ENCODE assay signal across 1 cellular context in genomic region chr5:88879724-88880123, GRCh38.
TF ChIP-seq lines count a peak whose summit lies in the region.

No MANE protein-coding gene starts in this region.

TF ChIP-seq in K562, 482 proteins besides CTCF, POLR2A, EP300 and RAD21:
- TF ChIP-seq HDAC1 (IDR thresholded peaks at IDR 0.05) (peak in 1 of 2 experiments; percentile 36; a peak in 1 of 4 replicates), POLR3G (IDR thresholded peaks at IDR 0.05; ENCODE audit: extremely low read depth, insufficient read length, insufficient replicate concordance) (no peak), ATF3 (IDR thresholded peaks at IDR 0.05) (0 out of 2 replicates have a peak, but pooled peaks have one; percentile 8), ATF3 (CRISPR knock-in tag; conservative IDR thresholded peaks at IDR 0.05) (no peak), ZNF639 (CRISPR knock-in tag; conservative IDR thresholded peaks at IDR 0.05 in 1 of 2, IDR thresholded peaks at IDR 0.05 in 1 of 2) (no peak), ZFP1 (CRISPR knock-in tag; IDR thresholded peaks at IDR 0.05) (no peak), ARID3A (IDR thresholded peaks at IDR 0.05; ENCODE audit: borderline replicate concordance, low read depth, low read length) (0 out of 2 replicates have a peak, but pooled peaks have one; percentile 30), TEAD4 (IDR thresholded peaks at IDR 0.05; ENCODE audit: low read length) (0 out of 2 replicates have a peak, but pooled peaks have one; percentile 11), TEAD4 (CRISPR knock-in tag; IDR thresholded peaks at IDR 0.05; ENCODE audit: borderline replicate concordance) (no peak), KDM1A (IDR thresholded peaks at IDR 0.05) (peak; percentile 24 to 51; a peak in 2 of 4 replicates), MEIS2 (IDR thresholded peaks at IDR 0.05; ENCODE audit: partially characterized antibody) (peak; percentile 6), ZNF407 (IDR thresholded peaks at IDR 0.05; ENCODE audit: low read depth) (no peak), GATA2 (CRISPR knock-in tag; IDR thresholded peaks at IDR 0.05) (peak; percentile 38; the same call in 1 of the 2 replicates), ELF4 (CRISPR knock-in tag; IDR thresholded peaks at IDR 0.05) (no peak), CEBPG (CRISPR knock-in tag; IDR thresholded peaks at IDR 0.05) (no peak; the same call in 1 of the 2 replicates), CEBPG (tag; conservative IDR thresholded peaks at IDR 0.05 in 1 of 2, IDR thresholded peaks at IDR 0.05 in 1 of 2) (peak; percentile 45 to 58), JUND (IDR thresholded peaks at IDR 0.05; ENCODE audit: borderline replicate concordance, low read depth, low read length) (peak; percentile 3; the same call in 1 of the 2 replicates), JUND (tag; IDR thresholded peaks at IDR 0.05; ENCODE audit: borderline replicate concordance, low read depth, low read length) (no peak), TRIM25 (IDR thresholded peaks at IDR 0.05; ENCODE audit: borderline replicate concordance) (no peak), SOX6 (IDR thresholded peaks at IDR 0.05) (peak; percentile 53; the same call in 1 of the 2 replicates), NR4A1 (CRISPR knock-in tag; IDR thresholded peaks at IDR 0.05) (no peak), NR4A1 (tag; IDR thresholded peaks at IDR 0.05) (no peak), ZNF282 (CRISPR knock-in tag; IDR thresholded peaks at IDR 0.05) (no peak), CEBPB (tag; IDR thresholded peaks at IDR 0.05) (peak; percentile 60)
